1 cellular context compared by ENCODE assay signal in the genomic region with DNA sequence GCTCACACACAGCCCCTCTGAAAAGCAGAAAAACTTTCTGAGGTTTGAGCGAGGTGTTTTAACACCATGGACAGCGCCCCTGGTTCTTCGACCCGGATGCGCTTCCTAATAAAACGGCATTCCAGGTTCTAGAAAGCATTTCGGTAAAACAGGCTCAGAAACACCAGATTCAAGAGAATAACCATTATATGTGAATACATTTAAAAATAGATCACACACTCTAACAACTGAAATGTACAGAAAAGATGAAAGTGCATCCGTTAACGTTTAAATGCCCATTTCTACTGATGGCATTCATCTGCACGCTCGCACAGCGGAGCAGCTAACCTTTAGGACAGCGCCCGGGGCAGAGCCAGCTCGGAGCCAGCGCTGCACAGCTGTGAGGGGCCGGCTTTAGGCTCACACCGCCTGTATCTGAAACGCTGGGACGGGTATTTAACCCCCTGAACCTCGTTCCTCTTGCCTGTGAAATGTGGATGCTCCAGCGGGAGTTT.
TF ChIP-seq lines count a peak whose summit lies in the region.

No MANE protein-coding gene starts in this region.

TF ChIP-seq in GM23338, 12 proteins besides CTCF, POLR2A, EP300 and RAD21 (continued from another document):
- TF ChIP-seq, protein P1, sequence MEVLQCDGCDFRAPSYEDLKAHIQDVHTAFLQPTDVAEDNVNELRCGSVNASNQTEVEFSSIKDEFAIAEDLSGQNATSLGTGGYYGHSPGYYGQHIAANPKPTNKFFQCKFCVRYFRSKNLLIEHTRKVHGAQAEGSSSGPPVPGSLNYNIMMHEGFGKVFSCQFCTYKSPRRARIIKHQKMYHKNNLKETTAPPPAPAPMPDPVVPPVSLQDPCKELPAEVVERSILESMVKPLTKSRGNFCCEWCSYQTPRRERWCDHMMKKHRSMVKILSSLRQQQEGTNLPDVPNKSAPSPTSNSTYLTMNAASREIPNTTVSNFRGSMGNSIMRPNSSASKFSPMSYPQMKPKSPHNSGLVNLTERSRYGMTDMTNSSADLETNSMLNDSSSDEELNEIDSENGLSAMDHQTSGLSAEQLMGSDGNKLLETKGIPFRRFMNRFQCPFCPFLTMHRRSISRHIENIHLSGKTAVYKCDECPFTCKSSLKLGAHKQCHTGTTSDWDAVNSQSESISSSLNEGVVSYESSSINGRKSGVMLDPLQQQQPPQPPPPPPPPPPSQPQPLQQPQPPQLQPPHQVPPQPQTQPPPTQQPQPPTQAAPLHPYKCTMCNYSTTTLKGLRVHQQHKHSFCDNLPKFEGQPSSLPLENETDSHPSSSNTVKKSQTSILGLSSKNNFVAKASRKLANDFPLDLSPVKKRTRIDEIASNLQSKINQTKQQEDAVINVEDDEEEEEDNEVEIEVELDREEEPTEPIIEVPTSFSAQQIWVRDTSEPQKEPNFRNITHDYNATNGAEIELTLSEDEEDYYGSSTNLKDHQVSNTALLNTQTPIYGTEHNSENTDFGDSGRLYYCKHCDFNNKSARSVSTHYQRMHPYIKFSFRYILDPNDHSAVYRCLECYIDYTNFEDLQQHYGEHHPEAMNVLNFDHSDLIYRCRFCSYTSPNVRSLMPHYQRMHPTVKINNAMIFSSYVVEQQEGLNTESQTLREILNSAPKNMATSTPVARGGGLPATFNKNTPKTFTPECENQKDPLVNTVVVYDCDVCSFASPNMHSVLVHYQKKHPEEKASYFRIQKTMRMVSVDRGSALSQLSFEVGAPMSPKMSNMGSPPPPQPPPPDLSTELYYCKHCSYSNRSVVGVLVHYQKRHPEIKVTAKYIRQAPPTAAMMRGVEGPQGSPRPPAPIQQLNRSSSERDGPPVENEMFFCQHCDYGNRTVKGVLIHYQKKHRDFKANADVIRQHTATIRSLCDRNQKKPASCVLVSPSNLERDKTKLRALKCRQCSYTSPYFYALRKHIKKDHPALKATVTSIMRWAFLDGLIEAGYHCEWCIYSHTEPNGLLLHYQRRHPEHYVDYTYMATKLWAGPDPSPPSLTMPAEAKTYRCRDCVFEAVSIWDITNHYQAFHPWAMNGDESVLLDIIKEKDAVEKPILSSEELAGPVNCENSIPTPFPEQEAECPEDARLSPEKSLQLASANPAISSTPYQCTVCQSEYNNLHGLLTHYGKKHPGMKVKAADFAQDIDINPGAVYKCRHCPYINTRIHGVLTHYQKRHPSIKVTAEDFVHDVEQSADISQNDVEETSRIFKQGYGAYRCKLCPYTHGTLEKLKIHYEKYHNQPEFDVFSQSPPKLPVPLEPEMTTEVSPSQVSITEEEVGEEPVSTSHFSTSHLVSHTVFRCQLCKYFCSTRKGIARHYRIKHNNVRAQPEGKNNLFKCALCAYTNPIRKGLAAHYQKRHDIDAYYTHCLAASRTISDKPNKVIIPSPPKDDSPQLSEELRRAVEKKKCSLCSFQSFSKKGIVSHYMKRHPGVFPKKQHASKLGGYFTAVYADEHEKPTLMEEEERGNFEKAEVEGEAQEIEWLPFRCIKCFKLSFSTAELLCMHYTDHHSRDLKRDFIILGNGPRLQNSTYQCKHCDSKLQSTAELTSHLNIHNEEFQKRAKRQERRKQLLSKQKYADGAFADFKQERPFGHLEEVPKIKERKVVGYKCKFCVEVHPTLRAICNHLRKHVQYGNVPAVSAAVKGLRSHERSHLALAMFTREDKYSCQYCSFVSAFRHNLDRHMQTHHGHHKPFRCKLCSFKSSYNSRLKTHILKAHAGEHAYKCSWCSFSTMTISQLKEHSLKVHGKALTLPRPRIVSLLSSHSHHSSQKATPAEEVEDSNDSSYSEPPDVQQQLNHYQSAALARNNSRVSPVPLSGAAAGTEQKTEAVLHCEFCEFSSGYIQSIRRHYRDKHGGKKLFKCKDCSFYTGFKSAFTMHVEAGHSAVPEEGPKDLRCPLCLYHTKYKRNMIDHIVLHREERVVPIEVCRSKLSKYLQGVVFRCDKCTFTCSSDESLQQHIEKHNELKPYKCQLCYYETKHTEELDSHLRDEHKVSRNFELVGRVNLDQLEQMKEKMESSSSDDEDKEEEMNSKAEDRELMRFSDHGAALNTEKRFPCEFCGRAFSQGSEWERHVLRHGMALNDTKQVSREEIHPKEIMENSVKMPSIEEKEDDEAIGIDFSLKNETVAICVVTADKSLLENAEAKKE (CRISPR knock-in tag; IDR thresholded peaks at IDR 0.05), result no peak
- TF ChIP-seq NANOG (IDR thresholded peaks at IDR 0.05; ENCODE audit: borderline replicate concordance), result no peak
